12 cellular contexts compared by ENCODE assay signal in genomic region chr7:19587291-19587690, GRCh38.
DNase-seq lines count a peak whose midpoint lies in the region; ATAC-seq and TF ChIP-seq lines count a peak whose summit lies in the region.
"Had no signal": no experiment of that assay in that cellular context is flagged by ENCODE, and none has a peak within 500 bp of the region (broad histone marks: within the 10 kb centered on the region; RNA-seq: fewer than 3 reads in every experiment).

No MANE protein-coding gene starts in this region.

- no peaks in the 10 kb centered on the region for H3K27me3 ChIP-seq in MM.1S (replicated peaks; ENCODE audit: insufficient read depth, low read length)
- H3K27me3 ChIP-seq: esophagus muscularis mucosa, SJCRH30 had no signal

- no peaks in the 10 kb centered on the region for H3K79me2 ChIP-seq in MM.1S (ENCODE audit: low read length)

- H3K27ac ChIP-seq in MM.1S (ENCODE audit: low read length) = no peak overlapping the region
- H3K27ac ChIP-seq: esophagus muscularis mucosa, SJCRH30 had no signal

- no peak overlapping the region for H3K9ac ChIP-seq in MM.1S (ENCODE audit: low read length)

- no peaks in the 10 kb centered on the region for H3K9me3 ChIP-seq in MM.1S (replicated peaks; ENCODE audit: insufficient read depth, low read length)
- H3K9me3 ChIP-seq: SJCRH30 had no signal

- no peaks in the 10 kb centered on the region for H3K4me1 ChIP-seq in MM.1S (ENCODE audit: low read length)
- H3K4me1 ChIP-seq: esophagus muscularis mucosa, SJCRH30 had no signal

- in situ Hi-C loops in G401 (cut with HindIII; ENCODE audit: low sequenced_read_pairs) = no loop called here

- no peaks in the 10 kb centered on the region for H4K20me1 ChIP-seq in MM.1S (ENCODE audit: insufficient read depth, low read length)

- H3K9me2 ChIP-seq in MM.1S (replicated peaks; ENCODE audit: insufficient read depth, low read length) = no peaks in the 10 kb centered on the region

- no peak overlapping the region for H3K4me2 ChIP-seq in MM.1S (ENCODE audit: low read depth, low read length)

- no peak overlapping the region for H2AFZ ChIP-seq in MM.1S (ENCODE audit: low read length)

- no peak overlapping the region for H3K4me3 ChIP-seq in MM.1S (ENCODE audit: low read length)
- H3K4me3 ChIP-seq: esophagus muscularis mucosa, SJCRH30 had no signal

- TF ChIP-seq CTCF in MM.1S (IDR thresholded peaks at IDR 0.05; ENCODE audit: low read length) = peak; percentile 38

- DNase-seq in H4 (ENCODE audit: low spot score) (peak; percentile 50), MM.1S (peak; percentile 17), iPS-NIHi11 (ENCODE audit: low spot score) (peak; percentile 17), G401 (ENCODE audit: low spot score) (no peak), NCI-H1436 (lab: John Stamatoyannopoulos, UW) (no peak)
- DNase-seq in activated CD4-positive, alpha-beta T cell treated with anti-CD3 and anti-CD28 coated beads, Interleukin-2, amount 50 U/mL, for 1 hour = no peak
- DNase-seq: activated CD8-positive, alpha-beta T cell treated with anti-CD3 and anti-CD28 coated beads, Interleukin-2, amount 10 ng/mL, durations not matched to agents 7 days and 5 days; GDM1; retina had no signal

- H3K36me3 ChIP-seq in MM.1S (replicated peaks; ENCODE audit: insufficient read depth, low read length) = no peaks in the 10 kb centered on the region
- H3K36me3 ChIP-seq: esophagus muscularis mucosa, SJCRH30 had no signal

- peak; percentile 83 for ATAC-seq in GM18867 (IDR thresholded peaks at IDR 0.05; ENCODE audit: unreplicated experiment)
- ATAC-seq: activated CD8-positive, alpha-beta T cell treated with anti-CD3 and anti-CD28 coated beads, Interleukin-2, amount 10 ng/mL, durations not matched to agents 7 days and 5 days had no signal

- H3F3A ChIP-seq in MM.1S (ENCODE audit: insufficient read depth, low read length) = no peaks in the 10 kb centered on the region

Comparison
In these comparisons a context has a peak if more than half of its experiments do, and no peak if none do; other contexts are left out.
1. DNase-seq: peak in H4 (single experiment), MM.1S (single experiment) and iPS-NIHi11 (single experiment); none in G401 (single experiment), NCI-H1436 (single experiment) and activated CD4-positive, alpha-beta T cell treated with anti-CD3 and anti-CD28 coated beads, Interleukin-2, amount 50 U/mL, for 1 hour (single experiment).